8 cellular contexts compared by ENCODE assay signal in the genomic region with DNA sequence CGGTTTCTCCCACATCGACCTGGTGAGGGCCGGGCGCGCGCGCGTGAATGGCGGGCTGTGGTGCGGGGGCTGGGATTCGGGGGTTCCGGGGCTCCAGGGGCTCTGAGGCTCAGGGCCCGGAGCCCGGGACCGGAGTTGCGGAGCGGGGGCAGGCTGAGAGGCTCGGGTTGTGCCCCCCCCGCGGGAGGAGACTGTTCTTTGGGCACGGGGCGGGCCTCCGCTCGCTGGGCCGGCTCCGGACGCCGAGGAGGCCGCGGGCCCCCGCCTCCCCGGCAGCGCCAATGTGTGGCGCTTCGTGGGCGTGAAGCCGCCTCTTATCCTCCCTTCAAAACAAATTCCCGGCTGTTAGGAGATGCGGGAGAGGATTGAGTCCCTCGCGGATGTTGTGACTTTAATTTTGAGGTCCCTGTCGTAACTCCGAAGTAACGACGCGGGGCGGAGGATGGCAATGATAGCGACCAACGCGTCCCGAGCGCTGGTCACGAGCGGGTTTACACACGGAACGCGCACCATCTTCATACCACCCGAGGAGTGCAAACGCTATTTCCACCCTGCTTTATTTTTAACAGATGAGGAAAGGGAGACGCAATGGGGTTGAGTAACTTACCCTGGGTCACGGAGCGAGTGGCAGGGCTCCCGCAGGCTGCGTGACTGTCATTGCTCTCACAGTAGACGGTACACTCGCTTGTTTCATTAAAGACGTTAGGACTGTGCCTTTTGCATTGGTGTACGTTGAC.
A peak's percentile ranks its signal among the peaks of the same experiment; 100 is the strongest.
DNase-seq lines count a peak whose midpoint lies in the region; ATAC-seq and TF ChIP-seq lines count a peak whose summit lies in the region.

No MANE protein-coding gene starts in this region.

- DNase-seq in Ammon's horn (ENCODE audit: low spot score) (peak; percentile 22), RWPE2 (ENCODE audit: low spot score) (no peak), cardiac fibroblast (ENCODE audit: low read depth in 2 of 2) (peak; percentile 33 to 37), kidney tubule cell (ENCODE audit: low spot score) (peak; percentile 42)
- peak; percentile 7 to 22 for DNase-seq in stimulated activated CD4-positive, alpha-beta T cell treated with anti-CD3 and anti-CD28 coated beads, Interleukin-4, amount 100 ng/mL, for 48 hours (ENCODE audit: low read depth in 2 of 2)

- H3K27ac ChIP-seq in RWPE2 (ENCODE audit: poor library complexity, severe bottlenecking): peak overlapping the region; percentile 69

- H3K4me1 ChIP-seq in RWPE2 (ENCODE audit: insufficient read depth, poor library complexity, severe bottlenecking): peaks cover 14% of the 10 kb centered on the region

- H3K36me3 ChIP-seq in RWPE2 (ENCODE audit: low read depth): peaks cover 57% of the 10 kb centered on the region

- TF ChIP-seq CTCF in RWPE2 (IDR thresholded peaks at IDR 0.05; ENCODE audit: poor library complexity, severe bottlenecking): no peak
- TF ChIP-seq CTCF in cardiac fibroblast (IDR thresholded peaks at IDR 0.05; ENCODE audit: low read depth, low read length): no peak

- ATAC-seq in GM18868 (IDR thresholded peaks at IDR 0.05; ENCODE audit: unreplicated experiment): peak; percentile 47
- ATAC-seq in HG03103 (IDR thresholded peaks at IDR 0.05; ENCODE audit: low read depth, unreplicated experiment): peak; percentile 41
- ATAC-seq in RWPE2 (ENCODE audit: low read depth): peak; percentile 62
- ATAC-seq in GM21526 (IDR thresholded peaks at IDR 0.05; ENCODE audit: low FRiP score, unreplicated experiment): no peak

- no peaks in the 10 kb centered on the region for H3K9me3 ChIP-seq in RWPE2 (ENCODE audit: severe bottlenecking)

- H3K27me3 ChIP-seq in RWPE2 (ENCODE audit: insufficient read depth, poor library complexity, severe bottlenecking): no peaks in the 10 kb centered on the region

- H3K4me3 ChIP-seq in RWPE2 (ENCODE audit: severe bottlenecking): peak overlapping the region; percentile 84
- H3K4me3 ChIP-seq in cardiac fibroblast (replicated peaks in 1 of 2; ENCODE audit: low read depth in 2 of 2, low read length in 2 of 2): peak overlapping the region; percentile 71 to 84
